In the genomic region with DNA sequence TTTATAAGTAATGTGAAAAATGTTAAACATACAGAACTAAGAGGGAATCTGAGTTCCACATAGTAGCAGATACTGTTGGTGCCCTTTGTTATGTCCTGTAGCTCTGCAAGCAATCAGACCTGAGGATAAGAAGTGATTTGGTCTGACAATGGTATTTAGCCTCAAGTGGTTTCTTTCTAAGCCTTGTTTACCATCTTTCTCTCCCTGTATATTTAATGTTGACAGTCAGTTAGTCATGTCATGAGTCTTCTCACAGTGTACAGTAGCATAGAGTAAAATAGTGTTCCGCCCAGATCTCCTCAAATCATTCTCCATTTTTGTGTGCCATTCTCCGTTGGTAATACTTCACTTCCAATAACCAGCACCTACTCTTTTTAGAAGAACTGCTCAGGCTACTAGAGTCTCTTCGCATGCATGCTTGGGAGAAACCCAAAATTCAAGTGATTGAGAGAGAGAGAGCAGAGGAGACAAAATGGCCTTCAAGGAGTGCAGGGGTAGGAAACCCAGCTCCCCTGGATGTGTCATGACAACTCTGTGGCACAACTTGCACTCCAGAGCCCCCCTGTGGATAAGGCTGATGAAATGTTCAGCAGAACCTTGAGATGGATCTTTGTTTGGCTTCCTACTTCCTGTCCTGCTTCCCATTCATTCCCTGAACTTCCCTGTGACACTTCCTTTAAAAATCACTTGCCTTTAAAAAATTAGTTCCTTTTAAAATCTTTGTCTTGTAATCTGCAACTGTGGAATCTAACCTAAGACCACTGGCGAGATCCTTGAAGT, we compare ENCODE assay signal across 23 cellular contexts.
DNase-seq lines count a peak whose midpoint lies in the region; TF ChIP-seq lines count a peak whose summit lies in the region.
"Had no signal": no experiment of that assay in that cellular context is flagged by ENCODE, and none has a peak within 500 bp of the region (broad histone marks: within the 10 kb centered on the region; RNA-seq: fewer than 3 reads in every experiment).

No MANE protein-coding gene starts in this region.

- H3K27ac ChIP-seq in trophoblast cell (ENCODE audit: low read depth, low read length), result peak overlapping the region; percentile 48
- H3K27ac ChIP-seq: dorsolateral prefrontal cortex, Peyer's patch, SK-N-MC, thyroid gland had no signal

- no peak overlapping the region for H4K91ac ChIP-seq in trophoblast cell (ENCODE audit: low read depth, low read length)

- no CpG with 5 or more reads among the region's 4 CpGs for WGBS in trophoblast cell (ENCODE audit: extremely low coverage, insufficient coverage, insufficient read length)

- H3K18ac ChIP-seq in trophoblast cell (ENCODE audit: low read length), result no peak overlapping the region

- H3K79me2 ChIP-seq in trophoblast cell (ENCODE audit: control insufficient read depth, insufficient read depth, low read length, poor library complexity), result no peaks in the 10 kb centered on the region

- H3K36me3 ChIP-seq in trophoblast cell (ENCODE audit: control insufficient read depth in 1 of 2, insufficient read depth in 2 of 2, low read length in 2 of 2), result no peaks in the 10 kb centered on the region
- H3K36me3 ChIP-seq: Peyer's patch, thyroid gland had no signal

- H2AFZ ChIP-seq in trophoblast cell (ENCODE audit: insufficient read depth, low read length, poor library complexity), result peak overlapping the region; percentile 1

- no peak overlapping the region for H2BK120ac ChIP-seq in trophoblast cell (ENCODE audit: insufficient read depth, low read length, poor library complexity)

- no peak overlapping the region for H3K4ac ChIP-seq in trophoblast cell (ENCODE audit: low read depth, low read length)

- H3K27me3 ChIP-seq in trophoblast cell (ENCODE audit: insufficient read depth, low read length), result no peaks in the 10 kb centered on the region
- H3K27me3 ChIP-seq: Peyer's patch, thyroid gland had no signal

- no peak overlapping the region for H3K14ac ChIP-seq in trophoblast cell (ENCODE audit: low read length)

- no peak overlapping the region for H4K8ac ChIP-seq in trophoblast cell (ENCODE audit: low read depth, low read length)

- H3K4me1 ChIP-seq in trophoblast cell (ENCODE audit: control insufficient read depth in 1 of 2, insufficient read depth in 2 of 2, low read length in 2 of 2), result peaks cover 3% of the 10 kb centered on the region in 2 experiments
- H3K4me1 ChIP-seq: Peyer's patch, thyroid gland had no signal

- no peak overlapping the region for H2AK5ac ChIP-seq in trophoblast cell (ENCODE audit: low read length)

- TF ChIP-seq CTCF in choroid plexus epithelial cell (conservative IDR thresholded peaks at IDR 0.05; ENCODE audit: low read depth, low read length), result no peak

- H4K12ac ChIP-seq in trophoblast cell (ENCODE audit: low read depth, low read length), result no peak overlapping the region

- H3K4me3 ChIP-seq in choroid plexus epithelial cell (ENCODE audit: low read depth, low read length) (no peak overlapping the region), trophoblast cell (ENCODE audit: low read depth, low read length) (no peak overlapping the region)
- H3K4me3 ChIP-seq: dorsolateral prefrontal cortex, Peyer's patch, thyroid gland had no signal

- peak overlapping the region; percentile 61 for H2BK12ac ChIP-seq in trophoblast cell (ENCODE audit: low read length)

- H3K9ac ChIP-seq in trophoblast cell (ENCODE audit: low read length), result no peak overlapping the region

- H2BK5ac ChIP-seq in trophoblast cell (ENCODE audit: low read depth, low read length, poor library complexity), result no peak overlapping the region

- H3K4me2 ChIP-seq in trophoblast cell (ENCODE audit: low read length), result no peak overlapping the region

- DNase-seq in EL, result peak; percentile 48
- peak; percentile 6 for DNase-seq in NCI-H2227 (lab: John Stamatoyannopoulos, UW; ENCODE audit: unreplicated experiment)
- DNase-seq in choroid plexus epithelial cell (ENCODE audit: low read depth), result peak; percentile 49
- peak in 1 of 2 donors; percentile 36 for DNase-seq in trophoblast cell
- DNase-seq in dedifferentiated amniotic fluid mesenchymal stem cell (ENCODE audit: extremely low spot score), result no peak
- no peak for DNase-seq in HUDEP-2 (lab: John Stamatoyannopoulos, UW; ENCODE audit: unreplicated experiment in 76 of 76)
- DNase-seq in putamen (ENCODE audit: low spot score), result no peak
- DNase-seq: activated CD4-positive, CD25-positive, alpha-beta regulatory T cell; activated CD8-positive, alpha-beta T cell treated with anti-CD3 and anti-CD28 coated beads for 36 hours; activated naive CD4-positive, alpha-beta T cell treated with anti-CD3 and anti-CD28 coated beads for 36 hours; activated T-cell treated with anti-CD3 and anti-CD28 coated beads, Interleukin-2, amount 50 U/mL, for 24 hours; caudate nucleus; DND-41; dorsolateral prefrontal cortex; left cardiac atrium; midbrain; MM.1S; NK-92 treated with Interleukin-12 subunit alpha and Interleukin-12 subunit beta, amount 100 ng/mL, for 24 hours; Peyer's patch; posterior cingulate gyrus; stimulated activated naive CD4-positive, alpha-beta T cell treated with Interleukin-2 at 50 U/mL for 16 hours; thyroid gland had no signal

- peaks cover 1% of the 10 kb centered on the region for H3K79me1 ChIP-seq in trophoblast cell (ENCODE audit: low read length)

- no peaks in the 10 kb centered on the region for H3K9me3 ChIP-seq in trophoblast cell (ENCODE audit: insufficient read depth, low read depth, low read length)
- H3K9me3 ChIP-seq: Peyer's patch, thyroid gland had no signal

- H3K23ac ChIP-seq in trophoblast cell (ENCODE audit: low read length), result no peak overlapping the region

Comparison
In these comparisons a context has a peak if more than half of its experiments do, and no peak if none do; other contexts are left out.
1. DNase-seq: peak in EL (single experiment), NCI-H2227 (single experiment) and choroid plexus epithelial cell (single experiment); none in dedifferentiated amniotic fluid mesenchymal stem cell (single experiment), HUDEP-2 (0 of 76) and putamen (single experiment).